ENCODE assay signal across 28 cellular contexts in genomic region chr19:42086188-42086736, GRCh38. TPM values are rescaled to one million over a fixed set of nuclear protein-coding genes. Genes with fewer than 3 reads are reported as not detected.
DNase-seq lines count a peak whose midpoint lies in the region; ATAC-seq and TF ChIP-seq lines count a peak whose summit lies in the region.
"Had no signal": no experiment of that assay in that cellular context is flagged by ENCODE, and none has a peak within 500 bp of the region (broad histone marks: within the 10 kb centered on the region; RNA-seq: fewer than 3 reads in every experiment).

No MANE protein-coding gene starts in this region.

- peaks cover 41% of the 10 kb centered on the region for H3K4me1 Mint-ChIP-seq in activated naive CD4-positive, alpha-beta T cell treated with anti-CD3 and anti-CD28 coated beads, Interleukin-2, amount 50 U/mL, for 24 hours

- no peaks in the 10 kb centered on the region for H3K79me2 ChIP-seq in OCI-LY1 (ENCODE audit: insufficient read depth, low read length)

- H3K36me3 ChIP-seq in OCI-LY1 (ENCODE audit: insufficient read depth, low read length) (peaks cover 11% of the 10 kb centered on the region), lower lobe of right lung (peaks cover 18% of the 10 kb centered on the region)

- H3K36me3 Mint-ChIP-seq in activated naive CD4-positive, alpha-beta T cell treated with anti-CD3 and anti-CD28 coated beads, Interleukin-2, amount 50 U/mL, for 24 hours, result peaks cover 10% of the 10 kb centered on the region

- no peak overlapping the region for H3K9ac ChIP-seq in OCI-LY1 (ENCODE audit: low read length)
- H3K9ac ChIP-seq: KMS-11 had no signal

- no peaks in the 10 kb centered on the region for H3K9me3 Mint-ChIP-seq in activated naive CD4-positive, alpha-beta T cell treated with anti-CD3 and anti-CD28 coated beads, Interleukin-2, amount 50 U/mL, for 24 hours
- H3K9me3 Mint-ChIP-seq: CD8-positive, alpha-beta memory T cell; naive thymus-derived CD4-positive, alpha-beta T cell; stimulated activated naive B cell treated with anti-CD40 and anti-IgM and Interleukin-4, amounts not matched to agents 10 μg/mL and 1 μg/mL and 100 μg/mL, for 72 hours had no signal

- TF ChIP-seq CTCF in OCI-LY1 (IDR thresholded peaks at IDR 0.05; ENCODE audit: low read length) (no peak), lower lobe of right lung (IDR thresholded peaks at IDR 0.05) (no peak)

- peak overlapping the region; percentile 20 for H3K27ac ChIP-seq in OCI-LY1 (ENCODE audit: low read depth, low read length, poor library complexity, severe bottlenecking)
- no peak overlapping the region for H3K27ac ChIP-seq in lower lobe of right lung
- H3K27ac ChIP-seq: A549, brain microvascular endothelial cell, heart left ventricle, KMS-11, suprapubic skin, upper lobe of right lung had no signal

- no peak overlapping the region for H2AFZ ChIP-seq in OCI-LY1 (ENCODE audit: low read length)

- no peaks in the 10 kb centered on the region for H4K20me1 ChIP-seq in OCI-LY1 (ENCODE audit: insufficient read depth, low read length)

- no peak for DNase-seq in activated naive CD4-positive, alpha-beta T cell treated with Interleukin-2 at 50 U/mL for 16 hours
- DNase-seq in lower lobe of right lung, result peak; percentile 14
- DNase-seq in NCI-H2081 (lab: John Stamatoyannopoulos, UW), result no peak
- DNase-seq in anterior cingulate cortex (lab: John Stamatoyannopoulos, UW), result no peak
- DNase-seq: activated CD4-positive, alpha-beta T cell treated with anti-CD3 and anti-CD28 coated beads for 48 hours; AML-193; brain microvascular endothelial cell; CD8-positive, alpha-beta memory T cell; foreskin melanocyte; heart left ventricle; midbrain; MM.1S; naive thymus-derived CD4-positive, alpha-beta T cell; NCI-H1417; NCI-H2029; NCI-H2227 treated with DMSO at 0.1 percent for 48 hours; NCI-H69; SHP77; stimulated activated naive B cell treated with anti-CD40 and anti-IgM and Interleukin-4, amounts not matched to agents 10 μg/mL and 1 μg/mL and 100 μg/mL, for 72 hours; upper lobe of right lung had no signal

- ATAC-seq in lower lobe of right lung (no peak), HG03280 (IDR thresholded peaks at IDR 0.05; ENCODE audit: unreplicated experiment) (no peak), HG02938 (IDR thresholded peaks at IDR 0.05; ENCODE audit: unreplicated experiment) (no peak)
- ATAC-seq: A549; heart left ventricle; naive thymus-derived CD4-positive, alpha-beta T cell; Panc1; upper lobe of right lung had no signal

- H3K9me2 ChIP-seq in OCI-LY1 (ENCODE audit: low read depth, low read length), result no peaks in the 10 kb centered on the region

- H3K4me3 ChIP-seq in OCI-LY1 (ENCODE audit: low read depth, low read length, poor library complexity, severe bottlenecking) (no peak overlapping the region), lower lobe of right lung (no peak overlapping the region)
- H3K4me3 ChIP-seq: A549, heart left ventricle, suprapubic skin, upper lobe of right lung had no signal

- H3K9me3 ChIP-seq in OCI-LY1 (ENCODE audit: low read length) (no peaks in the 10 kb centered on the region), lower lobe of right lung (no peaks in the 10 kb centered on the region)
- H3K9me3 ChIP-seq: A549, heart left ventricle, suprapubic skin, upper lobe of right lung had no signal

- H3K27ac Mint-ChIP-seq in activated naive CD4-positive, alpha-beta T cell treated with anti-CD3 and anti-CD28 coated beads, Interleukin-2, amount 50 U/mL, for 24 hours, result peak overlapping the region; percentile 84

- H3K27me3 ChIP-seq in OCI-LY1 (ENCODE audit: insufficient read depth, low read length) (no peaks in the 10 kb centered on the region), lower lobe of right lung (ENCODE audit: low read depth) (no peaks in the 10 kb centered on the region)
- H3K27me3 ChIP-seq: brain microvascular endothelial cell, heart left ventricle, suprapubic skin, upper lobe of right lung had no signal

- no peak overlapping the region for H3K4me2 ChIP-seq in OCI-LY1 (ENCODE audit: low read length)
- H3K4me2 ChIP-seq: A549, KMS-11 had no signal

- no peak overlapping the region for H3K4me3 Mint-ChIP-seq in activated naive CD4-positive, alpha-beta T cell treated with anti-CD3 and anti-CD28 coated beads, Interleukin-2, amount 50 U/mL, for 24 hours
- H3K4me3 Mint-ChIP-seq: CD8-positive, alpha-beta memory T cell; naive thymus-derived CD4-positive, alpha-beta T cell had no signal

- H3K4me1 ChIP-seq in OCI-LY1 (ENCODE audit: insufficient read depth, low read length, severe bottlenecking) (peaks cover 31% of the 10 kb centered on the region), lower lobe of right lung (peaks cover 16% of the 10 kb centered on the region)
- H3K4me1 ChIP-seq: suprapubic skin had no signal

- no peaks in the 10 kb centered on the region for H3K27me3 Mint-ChIP-seq in activated naive CD4-positive, alpha-beta T cell treated with anti-CD3 and anti-CD28 coated beads, Interleukin-2, amount 50 U/mL, for 24 hours
- H3K27me3 Mint-ChIP-seq: CD8-positive, alpha-beta memory T cell; naive thymus-derived CD4-positive, alpha-beta T cell; stimulated activated naive B cell treated with anti-CD40 and anti-IgM and Interleukin-4, amounts not matched to agents 10 μg/mL and 1 μg/mL and 100 μg/mL, for 72 hours had no signal

- no peaks in the 10 kb centered on the region for H3F3A ChIP-seq in OCI-LY1 (ENCODE audit: insufficient read depth, low read length)

- intact Hi-C loops in lower lobe of right lung (cut with DNase I), result no loop called here

RNA-seq across cellular contexts. Expression of gene ZNF574, which starts 10.3 kb away (rescaled TPM):
- 11.8 TPM for total RNA-seq in lower lobe of right lung

RNA-seq across cellular contexts. Expression of gene GRIK5, which starts 16.3 kb away (rescaled TPM):
- 0.41 TPM for total RNA-seq in lower lobe of right lung

RNA-seq across cellular contexts. Expression of gene POU2F2, which starts 46.0 kb away (rescaled TPM):
- 6.1 TPM for total RNA-seq in lower lobe of right lung
